Comparison of ENCODE assay signal across 8 cellular contexts in the genomic region with DNA sequence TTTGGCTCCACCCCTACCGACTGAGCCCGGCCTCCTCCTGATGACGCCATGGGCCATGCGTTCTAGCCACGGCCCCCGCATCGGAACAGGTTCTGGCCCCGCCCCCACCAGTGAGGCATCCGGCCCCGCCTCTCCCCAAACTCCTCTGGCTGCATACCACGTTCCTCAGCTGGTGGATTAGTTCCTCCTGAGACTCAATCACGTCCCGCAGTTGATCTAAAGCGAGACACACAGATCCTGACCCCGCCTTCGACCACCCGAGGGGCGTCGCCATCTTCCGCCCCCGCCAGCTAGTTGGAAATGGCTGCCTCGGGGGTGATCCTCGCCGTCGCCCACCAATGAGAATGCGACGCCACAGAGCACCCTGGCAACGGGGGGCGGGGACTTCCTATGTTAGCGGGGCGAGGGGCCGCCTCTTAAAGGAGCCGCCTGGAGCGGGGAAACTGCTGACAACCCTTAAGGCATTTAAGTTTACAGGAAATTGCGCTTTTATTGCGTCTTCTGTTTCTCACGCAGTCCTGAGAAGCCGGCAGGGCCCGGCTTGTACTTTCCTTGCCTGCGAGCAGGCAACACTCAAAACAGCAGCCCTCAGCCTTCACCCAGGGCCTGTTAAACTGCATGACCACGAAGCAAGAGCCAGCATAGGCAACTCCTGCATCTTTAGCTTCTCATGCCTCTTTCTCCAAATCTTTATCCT. TPM values are rescaled to one million over a fixed set of nuclear protein-coding genes. Genes with fewer than 3 reads are reported as not detected.
DNase-seq lines count a peak whose midpoint lies in the region; ATAC-seq, FAIRE-seq and TF ChIP-seq lines count a peak whose summit lies in the region.

A gene with protein sequence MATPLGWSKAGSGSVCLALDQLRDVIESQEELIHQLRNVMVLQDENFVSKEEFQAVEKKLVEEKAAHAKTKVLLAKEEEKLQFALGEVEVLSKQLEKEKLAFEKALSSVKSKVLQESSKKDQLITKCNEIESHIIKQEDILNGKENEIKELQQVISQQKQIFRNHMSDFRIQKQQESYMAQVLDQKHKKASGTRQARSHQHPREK (minus strand): TSS at position 303 of the 697 bp plus-strand sequence. CDS start 29 bp downstream, at position 274.

- H3K4me3 Mint-ChIP-seq in CD14-positive monocyte, result peak within 1 kb of the TSS; percentile 99

- TF ChIP-seq CTCF in CD14-positive monocyte (IDR thresholded peaks at IDR 0.05) (no peak), HepG2 (CRISPR knock-in tag; IDR thresholded peaks at IDR 0.05) (peak; percentile 18; the same call in 1 of the 2 replicates)

- DNase-seq in CD14-positive monocyte (ENCODE audit: low spot score) (peak; percentile 93), NCI-H748 treated with DMSO at 0.1 percent for 48 hours (lab: John Stamatoyannopoulos, UW) (peak; percentile 97), dermis blood vessel endothelial cell (peak; percentile 98), HepG2 (ENCODE audit: low spot score) (peak; percentile 89)
- peak; percentile 97 for DNase-seq in activated CD4-positive, alpha-beta T cell treated with anti-CD3 and anti-CD28 coated beads, Interleukin-2, amount 50 U/mL, for 4 hours
- DNase-seq in stimulated activated CD4-positive, alpha-beta T cell treated with anti-CD3 and anti-CD28 coated beads, Interleukin-2, amount 100 ng/mL, for 48 hours, result peak; percentile 97 to 98

- H4K20me1 ChIP-seq in HepG2 (ENCODE audit: insufficient read depth, low read length), result no peaks in the 10 kb centered on the region; the same call in 1 of the 2 replicates

- ATAC-seq in GM19397 (IDR thresholded peaks at IDR 0.05; ENCODE audit: unreplicated experiment) (peak; percentile 86), HG03565 (IDR thresholded peaks at IDR 0.05; ENCODE audit: unreplicated experiment) (peak; percentile 62), HepG2 (peak; percentile 94)

- peaks cover 0 to 1% (median 0%) of the 10 kb centered on the region in 7 donors for H3K9me3 Mint-ChIP-seq in CD14-positive monocyte

- H3K9ac ChIP-seq in HepG2 (ENCODE audit: insufficient read depth, low read depth, low read length), result peak within 1 kb of the TSS; percentile 76

- peak within 1 kb of the TSS; percentile 59 to 77 (median 60) for H3K4me3 ChIP-seq in HepG2 (replicated peaks in 1 of 3; ENCODE audit: insufficient read depth in 1 of 3, low read depth in 2 of 3, low read length in 3 of 3)

- H3K4me2 ChIP-seq in HepG2 (ENCODE audit: low read depth, low read length), result peak within 1 kb of the TSS; percentile 99

- H3K4me1 ChIP-seq in HepG2 (ENCODE audit: insufficient read depth, low read length), result peaks cover 52% of the 10 kb centered on the region

- intact Hi-C loops in CD14-positive monocyte (cut with micrococcal nuclease), result no loop called here
- intact Hi-C loops in HepG2 (cut with micrococcal nuclease; ENCODE audit: unreplicated experiment), result loop anchor here (2.0 kb wide), 1 partner anchor 19 kb away; no protein-coding TSS in a partner anchor

- TF ChIP-seq EP300 in HepG2 (IDR thresholded peaks at IDR 0.05; ENCODE audit: low read depth in 2 of 2, low read length in 2 of 2), result peak in 1 of 2 experiments; percentile 30; a peak in 1 of 4 replicates
- TF ChIP-seq EP300 in HepG2 (CRISPR knock-in tag; IDR thresholded peaks at IDR 0.05; ENCODE audit: borderline replicate concordance), result no peak

- H3K27ac ChIP-seq in HepG2 (ENCODE audit: extremely low read length, insufficient read depth, low read length), result peak within 1 kb of the TSS; percentile 78

- FAIRE-seq in HepG2 (lab: Jason Lieb, UNC), result peak; percentile 72

- peaks cover 23% of the 10 kb centered on the region for H3K4me1 Mint-ChIP-seq in CD14-positive monocyte

- in situ Hi-C loops in HepG2 (cut with HindIII; ENCODE audit: extremely low pct_ligation_motif_present, low pct_unique_long_range_greater_than_20kb), result no loop called here

- peak; percentile 56 to 65 for TF ChIP-seq POLR2A in HepG2 (IDR thresholded peaks at IDR 0.05; ENCODE audit: insufficient read depth in 1 of 2, low read depth in 2 of 2, low read length in 2 of 2)

- H3K36me3 Mint-ChIP-seq in CD14-positive monocyte, result no peaks in the 10 kb centered on the region

- no peaks in the 10 kb centered on the region for H3K27me3 ChIP-seq in HepG2 (ENCODE audit: control insufficient read depth in 1 of 2, insufficient read depth in 2 of 2, low read length in 2 of 2)

- peaks cover 0 to 4% (median 0%) of the 10 kb centered on the region in 3 donors for H3K27me3 Mint-ChIP-seq in CD14-positive monocyte (ENCODE audit: low read depth in 3 of 3)

- POLR2A ChIA-PET in HepG2 (lab: Yijun Ruan, JAX), result interaction anchor here (0.7 to 1.4 kb wide), 8 partner anchors 9 to 99 kb away, joined by 3 to 8 read pairs (median 4); a partner anchor contains a TSS

- CTCF ChIA-PET in HepG2 (lab: Yijun Ruan, JAX; ENCODE audit: low intra/inter-chr PET ratio, low total read pairs), result no interaction called here

- peaks cover 2% of the 10 kb centered on the region for H3K79me2 ChIP-seq in HepG2 (ENCODE audit: insufficient read depth, low read length)

- no peaks in the 10 kb centered on the region; a peak in 2 of 5 replicates for H3K36me3 ChIP-seq in HepG2 (replicated peaks in 1 of 2; ENCODE audit: control insufficient read depth in 1 of 2, insufficient read depth in 2 of 2, low read length in 2 of 2)

- H3K9me3 ChIP-seq in HepG2 (ENCODE audit: low read length), result no peaks in the 10 kb centered on the region

- H2AFZ ChIP-seq in HepG2 (ENCODE audit: low read length), result peak within 1 kb of the TSS; percentile 34

- no TSS peak for BruUV-seq in HepG2 (replicated peaks; lab: Mats Ljungman, UMichigan)

- WGBS in HepG2 (ENCODE audit: low lambda C conversion rate), result under 1% methylated on average over 27 of the region's 41 CpGs

- TF ChIP-seq RAD21 in HepG2 (CRISPR knock-in tag; IDR thresholded peaks at IDR 0.05), result no peak

- H3K27ac Mint-ChIP-seq in CD14-positive monocyte, result peak within 1 kb of the TSS; percentile 99 to 100 (median 100)

TF ChIP-seq in HepG2, 621 proteins besides CTCF, POLR2A, EP300 and RAD21 (continues in another document):
- TF ChIP-seq POLR2G (IDR thresholded peaks at IDR 0.05; ENCODE audit: low read depth, low read length), result peak; percentile 74
- no peak for TF ChIP-seq ZNF354B (CRISPR knock-in tag; IDR thresholded peaks at IDR 0.05)
- 0 out of 2 replicates have a peak, but pooled peaks have one; percentile 37 for TF ChIP-seq MXD4 (CRISPR knock-in tag; IDR thresholded peaks at IDR 0.05)
- no peak for TF ChIP-seq ZFAT (CRISPR knock-in tag; conservative IDR thresholded peaks at IDR 0.05)
- TF ChIP-seq, protein P1, sequence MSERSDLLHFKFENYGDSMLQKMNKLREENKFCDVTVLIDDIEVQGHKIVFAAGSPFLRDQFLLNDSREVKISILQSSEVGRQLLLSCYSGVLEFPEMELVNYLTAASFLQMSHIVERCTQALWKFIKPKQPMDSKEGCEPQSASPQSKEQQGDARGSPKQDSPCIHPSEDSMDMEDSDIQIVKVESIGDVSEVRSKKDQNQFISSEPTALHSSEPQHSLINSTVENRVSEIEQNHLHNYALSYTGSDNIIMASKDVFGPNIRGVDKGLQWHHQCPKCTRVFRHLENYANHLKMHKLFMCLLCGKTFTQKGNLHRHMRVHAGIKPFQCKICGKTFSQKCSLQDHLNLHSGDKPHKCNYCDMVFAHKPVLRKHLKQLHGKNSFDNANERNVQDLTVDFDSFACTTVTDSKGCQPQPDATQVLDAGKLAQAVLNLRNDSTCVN (CRISPR knock-in tag; IDR thresholded peaks at IDR 0.05; ENCODE audit: borderline replicate concordance), result no peak

RNA-seq across cellular contexts. Expression of the gene that starts here (rescaled TPM):
- polyA plus RNA-seq in CD14-positive monocyte (1 to 10 TPM; 3.2 to 3.5 TPM), HepG2 (2011; rRNA removed) (6.0 and 8.5 TPM in 2 replicates)
- total RNA-seq in dermis blood vessel endothelial cell (8.0 and 10.0 TPM in 2 replicates), HepG2 (2016; rRNA removed; fragmentation: Illumina TruSeq; extraction: Trizol) (11.1 and 13.0 TPM in 2 replicates)
- total RNA-seq in HepG2 (2016; cell fraction: cytosol; rRNA removed; fragmentation: Illumina TruSeq; extraction: Trizol; ENCODE audit: low read depth), result 6.2 and 6.8 TPM in 2 replicates
- 10.6 and 12.4 TPM in 2 replicates for total RNA-seq in HepG2 (2016; cell fraction: insoluble cytoplasmic fraction; rRNA removed; fragmentation: Illumina TruSeq; extraction: Trizol)
- total RNA-seq in HepG2 (2016; cell fraction: membrane; rRNA removed; fragmentation: Illumina TruSeq; extraction: Trizol), result 7.9 and 8.2 TPM in 2 replicates
- 8.6 and 10.2 TPM in 2 replicates for total RNA-seq in HepG2 (2016; cell fraction: nucleus; rRNA removed; fragmentation: Illumina TruSeq; extraction: Trizol)
- polyA plus RNA-seq in HepG2 (2011; cell fraction: cytosol; rRNA removed), result 5.7 and 6.1 TPM in 2 replicates
- polyA plus RNA-seq in HepG2 (2011; cell fraction: nucleus; rRNA removed), result 12.2 and 14.9 TPM in 2 replicates
- 14.6 and 18.0 TPM in 2 replicates for polyA plus RNA-seq in HepG2 (2012)
- polyA plus RNA-seq in HepG2 (2016; cell fraction: cytosol; fragmentation: Illumina TruSeq; extraction: Trizol; ENCODE audit: low read depth), result 6.8 and 7.1 TPM in 2 replicates
- 12.2 and 14.9 TPM in 2 replicates for polyA plus RNA-seq in HepG2 (2016; cell fraction: insoluble cytoplasmic fraction; fragmentation: Illumina TruSeq; extraction: Trizol; ENCODE audit: low read depth)
- polyA plus RNA-seq in HepG2 (2016; cell fraction: membrane; fragmentation: Illumina TruSeq; extraction: Trizol; ENCODE audit: low read depth), result 5.6 and 5.7 TPM in 2 replicates
- 7.6 and 11.7 TPM in 2 replicates for polyA plus RNA-seq in HepG2 (2016; cell fraction: nucleus; fragmentation: Illumina TruSeq; extraction: Trizol; ENCODE audit: insufficient read depth, low read depth)
- 3.8 and 5.0 TPM in 2 replicates for polyA minus RNA-seq in HepG2 (2011; rRNA and poly(A)+ RNA removed; ENCODE audit: low replicate concordance)
- polyA minus RNA-seq in HepG2 (2011; cell fraction: cytosol; rRNA and poly(A)+ RNA removed), result 3.3 and 4.6 TPM in 2 replicates
- 10.6 and 14.0 TPM in 2 replicates for polyA minus RNA-seq in HepG2 (2011; cell fraction: nucleus; rRNA and poly(A)+ RNA removed)

Comparison
In these comparisons a context has a peak if more than half of its experiments do, and no peak if none do; other contexts are left out.
1. Peak in every context shown above with its lines: DNase-seq, ATAC-seq, H3K4me3 ChIP-seq and H3K27ac ChIP-seq.